1 cellular context compared by ENCODE assay signal in the genomic region with DNA sequence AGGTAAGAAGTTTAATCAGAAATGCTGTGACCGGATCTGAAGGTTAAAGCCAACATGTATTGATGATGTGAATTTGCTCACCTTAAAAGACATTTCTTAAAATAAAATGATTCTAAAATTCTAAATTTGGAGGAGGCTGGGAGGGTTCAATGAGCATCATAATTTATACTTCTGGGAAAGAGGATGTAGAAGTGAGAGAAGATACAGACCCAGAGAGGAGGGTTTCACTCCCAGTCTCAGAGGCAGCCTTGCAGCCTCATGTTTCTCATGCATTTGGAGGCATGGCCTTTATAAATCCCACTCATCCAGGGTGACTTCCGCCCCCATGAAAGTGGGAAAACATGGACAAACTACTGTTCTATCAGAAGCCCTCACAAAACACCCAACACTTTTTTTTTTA.
A peak's percentile ranks its signal among the peaks of the same experiment; 100 is the strongest.
TF ChIP-seq lines count a peak whose summit lies in the region.

No MANE protein-coding gene starts in this region.

TF ChIP-seq in GM12878, 131 proteins besides CTCF, POLR2A, EP300 and RAD21 (continued from another document):
- TF ChIP-seq PRDM15 (CRISPR knock-in tag; IDR thresholded peaks at IDR 0.05) (no peak), NR2F1 (conservative IDR thresholded peaks at IDR 0.05) (no peak), CREM (IDR thresholded peaks at IDR 0.05; ENCODE audit: low read depth) (no peak), IRF4 (IDR thresholded peaks at IDR 0.05; ENCODE audit: low read depth, low read length) (0 out of 2 replicates have a peak, but pooled peaks have one; percentile 43), CREB1 (IDR thresholded peaks at IDR 0.05; ENCODE audit: low read depth) (no peak), SPI1 (IDR thresholded peaks at IDR 0.05; ENCODE audit: borderline replicate concordance, insufficient read depth, low read depth, low read length) (peak; percentile 48; the same call in 1 of the 2 replicates), ZNF622 (IDR thresholded peaks at IDR 0.05) (no peak), SMARCA5 (IDR thresholded peaks at IDR 0.05) (no peak), SKIL (IDR thresholded peaks at IDR 0.05; ENCODE audit: low read depth, poor library complexity, severe bottlenecking) (no peak), NFIC (IDR thresholded peaks at IDR 0.05; ENCODE audit: low read depth, low read length) (peak; percentile 55; the same call in 1 of the 2 replicates), CHD1 (IDR thresholded peaks at IDR 0.05; ENCODE audit: low read depth, low read length) (no peak), ASH2L (IDR thresholded peaks at IDR 0.05; ENCODE audit: borderline replicate concordance, low read depth) (0 out of 2 replicates have a peak, but pooled peaks have one; percentile 12), FOXM1 (IDR thresholded peaks at IDR 0.05; ENCODE audit: low read depth, low read length) (0 out of 2 replicates have a peak, but pooled peaks have one; percentile 28), SP1 (IDR thresholded peaks at IDR 0.05; ENCODE audit: low read depth, low read length) (no peak), SIN3A (IDR thresholded peaks at IDR 0.05; ENCODE audit: low read depth, low read length) (no peak), SREBF2 (IDR thresholded peaks at IDR 0.05; ENCODE audit: low read length) (no peak), ESRRA (IDR thresholded peaks at IDR 0.05; ENCODE audit: low read length) (no peak), EED (IDR thresholded peaks at IDR 0.05; ENCODE audit: low read depth) (peak; percentile 85), IKZF2 (IDR thresholded peaks at IDR 0.05) (no peak), REST (IDR thresholded peaks at IDR 0.05; ENCODE audit: low read depth, low read length) (no peak), USF2 (IDR thresholded peaks at IDR 0.05; ENCODE audit: borderline replicate concordance, low read depth, low read length) (no peak), SUPT20H (IDR thresholded peaks at IDR 0.05; ENCODE audit: borderline replicate concordance, control insufficient read depth, low read depth, low read length) (no peak), PAX8 (IDR thresholded peaks at IDR 0.05) (no peak), TBL1XR1 (IDR thresholded peaks at IDR 0.05; ENCODE audit: low read depth, low read length) (no peak), STAT1 (conservative IDR thresholded peaks at IDR 0.05) (no peak), SMAD5 (IDR thresholded peaks at IDR 0.05; ENCODE audit: low read depth) (no peak), MTA2 (IDR thresholded peaks at IDR 0.05; ENCODE audit: low read depth) (no peak), RELB (IDR thresholded peaks at IDR 0.05; ENCODE audit: low read depth) (no peak), MEF2A (IDR thresholded peaks at IDR 0.05; ENCODE audit: insufficient read depth, low read depth, low read length) (no peak), DPF2 (IDR thresholded peaks at IDR 0.05) (no peak), ZBED1 (IDR thresholded peaks at IDR 0.05; ENCODE audit: borderline replicate concordance) (no peak), SIX5 (IDR thresholded peaks at IDR 0.05; ENCODE audit: low read depth, low read length, severe bottlenecking) (no peak), NR2C1 (IDR thresholded peaks at IDR 0.05) (no peak), ZNF217 (IDR thresholded peaks at IDR 0.05) (no peak), MYC (IDR thresholded peaks at IDR 0.05; ENCODE audit: insufficient read depth, insufficient read length, insufficient replicate concordance, low read length, severe bottlenecking) (no peak)
- TF ChIP-seq, protein P1, sequence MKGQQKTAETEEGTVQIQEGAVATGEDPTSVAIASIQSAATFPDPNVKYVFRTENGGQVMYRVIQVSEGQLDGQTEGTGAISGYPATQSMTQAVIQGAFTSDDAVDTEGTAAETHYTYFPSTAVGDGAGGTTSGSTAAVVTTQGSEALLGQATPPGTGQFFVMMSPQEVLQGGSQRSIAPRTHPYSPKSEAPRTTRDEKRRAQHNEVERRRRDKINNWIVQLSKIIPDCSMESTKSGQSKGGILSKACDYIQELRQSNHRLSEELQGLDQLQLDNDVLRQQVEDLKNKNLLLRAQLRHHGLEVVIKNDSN (IDR thresholded peaks at IDR 0.05; ENCODE audit: borderline replicate concordance, extremely low read length, insufficient read depth, low read depth, low read length) = no peak
- TF ChIP-seq, protein P2, sequence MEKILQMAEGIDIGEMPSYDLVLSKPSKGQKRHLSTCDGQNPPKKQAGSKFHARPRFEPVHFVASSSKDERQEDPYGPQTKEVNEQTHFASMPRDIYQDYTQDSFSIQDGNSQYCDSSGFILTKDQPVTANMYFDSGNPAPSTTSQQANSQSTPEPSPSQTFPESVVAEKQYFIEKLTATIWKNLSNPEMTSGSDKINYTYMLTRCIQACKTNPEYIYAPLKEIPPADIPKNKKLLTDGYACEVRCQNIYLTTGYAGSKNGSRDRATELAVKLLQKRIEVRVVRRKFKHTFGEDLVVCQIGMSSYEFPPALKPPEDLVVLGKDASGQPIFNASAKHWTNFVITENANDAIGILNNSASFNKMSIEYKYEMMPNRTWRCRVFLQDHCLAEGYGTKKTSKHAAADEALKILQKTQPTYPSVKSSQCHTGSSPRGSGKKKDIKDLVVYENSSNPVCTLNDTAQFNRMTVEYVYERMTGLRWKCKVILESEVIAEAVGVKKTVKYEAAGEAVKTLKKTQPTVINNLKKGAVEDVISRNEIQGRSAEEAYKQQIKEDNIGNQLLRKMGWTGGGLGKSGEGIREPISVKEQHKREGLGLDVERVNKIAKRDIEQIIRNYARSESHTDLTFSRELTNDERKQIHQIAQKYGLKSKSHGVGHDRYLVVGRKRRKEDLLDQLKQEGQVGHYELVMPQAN (conservative IDR thresholded peaks at IDR 0.05) = no peak
- TF ChIP-seq, protein P3, sequence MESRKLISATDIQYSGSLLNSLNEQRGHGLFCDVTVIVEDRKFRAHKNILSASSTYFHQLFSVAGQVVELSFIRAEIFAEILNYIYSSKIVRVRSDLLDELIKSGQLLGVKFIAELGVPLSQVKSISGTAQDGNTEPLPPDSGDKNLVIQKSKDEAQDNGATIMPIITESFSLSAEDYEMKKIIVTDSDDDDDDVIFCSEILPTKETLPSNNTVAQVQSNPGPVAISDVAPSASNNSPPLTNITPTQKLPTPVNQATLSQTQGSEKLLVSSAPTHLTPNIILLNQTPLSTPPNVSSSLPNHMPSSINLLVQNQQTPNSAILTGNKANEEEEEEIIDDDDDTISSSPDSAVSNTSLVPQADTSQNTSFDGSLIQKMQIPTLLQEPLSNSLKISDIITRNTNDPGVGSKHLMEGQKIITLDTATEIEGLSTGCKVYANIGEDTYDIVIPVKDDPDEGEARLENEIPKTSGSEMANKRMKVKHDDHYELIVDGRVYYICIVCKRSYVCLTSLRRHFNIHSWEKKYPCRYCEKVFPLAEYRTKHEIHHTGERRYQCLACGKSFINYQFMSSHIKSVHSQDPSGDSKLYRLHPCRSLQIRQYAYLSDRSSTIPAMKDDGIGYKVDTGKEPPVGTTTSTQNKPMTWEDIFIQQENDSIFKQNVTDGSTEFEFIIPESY (IDR thresholded peaks at IDR 0.05) = no peak
TF ChIP-seq in GM12878: peak in this region for 7.
